ENCODE assay signal across 12 cellular contexts in the genomic region with DNA sequence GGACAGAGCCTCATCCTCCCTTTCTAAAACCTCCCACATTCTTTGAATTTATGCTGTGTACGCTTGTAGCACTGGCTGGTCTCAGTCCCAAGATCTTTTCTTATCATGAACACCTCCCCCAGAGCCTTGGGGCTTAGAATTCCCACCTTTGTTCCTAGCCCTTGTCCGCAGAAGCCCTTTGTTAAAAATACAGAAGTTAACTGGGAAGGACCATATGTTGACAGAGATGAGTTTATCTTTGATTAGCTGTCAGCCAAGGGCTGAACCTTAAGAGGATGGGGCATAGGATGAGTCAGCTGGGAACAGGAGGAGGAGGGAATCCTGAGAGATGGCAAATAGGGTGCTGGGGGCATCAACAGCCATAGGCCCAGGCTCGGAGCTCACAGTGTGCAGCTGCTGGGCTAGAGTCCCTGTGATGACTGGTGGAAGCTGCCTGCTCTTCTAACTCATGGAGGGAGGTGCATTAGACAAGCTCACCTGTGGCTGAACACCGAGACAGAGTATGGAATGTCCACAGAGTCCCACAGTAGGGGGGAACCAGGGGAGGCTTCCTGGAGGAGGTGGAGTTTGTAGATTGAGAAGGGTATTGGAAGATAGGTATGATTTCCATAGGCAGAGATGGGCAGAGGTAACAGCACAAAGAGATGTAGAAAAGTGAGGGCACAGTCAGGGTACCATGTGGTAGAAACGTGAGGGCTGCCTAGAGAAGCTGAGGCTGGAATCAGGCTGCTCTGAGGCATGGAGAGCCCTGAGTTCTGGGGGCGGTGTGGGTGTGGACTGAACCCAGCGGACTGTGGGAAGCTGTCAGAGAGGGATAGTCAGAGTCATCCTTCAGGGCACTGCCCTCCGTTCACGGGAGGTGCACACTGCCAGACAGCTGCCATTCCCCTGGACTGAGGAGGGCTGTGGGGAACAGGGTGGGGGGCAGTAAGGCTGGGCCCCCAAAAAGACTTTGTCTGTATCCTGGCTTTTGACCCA. TPM values are rescaled to one million over a fixed set of nuclear protein-coding genes. Genes with fewer than 3 reads are reported as not detected.
DNase-seq lines count a peak whose midpoint lies in the region; FAIRE-seq and TF ChIP-seq lines count a peak whose summit lies in the region.
"Had no signal": no experiment of that assay in that cellular context is flagged by ENCODE, and none has a peak within 500 bp of the region (broad histone marks: within the 10 kb centered on the region; RNA-seq: fewer than 3 reads in every experiment).

No MANE protein-coding gene starts in this region.

- H3K4me3 ChIP-seq in fibroblast of mammary gland (ENCODE audit: control insufficient read depth, low read depth, low read length): no peak overlapping the region
- H3K4me3 ChIP-seq in stomach: no peak overlapping the region
- H3K4me3 ChIP-seq in adrenal gland: no peak overlapping the region

- H3K36me3 ChIP-seq in stomach (peaks cover 0 to 10% (median 0%) of the 10 kb centered on the region in 4 donors), adrenal gland (replicated peaks in 1 of 2) (no peaks in the 10 kb centered on the region)

- no peaks in the 10 kb centered on the region for H3K27me3 ChIP-seq in stomach
- H3K27me3 ChIP-seq in adrenal gland: no peaks in the 10 kb centered on the region

- CTCF ChIA-PET in RWPE1 (lab: Yijun Ruan, JAX): interaction anchor here (0.6 kb wide), 1 partner anchor 64 kb away, joined by 3 read pairs; no protein-coding TSS in a partner anchor

- H3K27ac ChIP-seq in RWPE1 (peak overlapping the region; percentile 57), stomach (peak overlapping the region in 3 of 5 donors; percentile 48 to 97 (median 70)), adrenal gland (peak overlapping the region in 1 of 5 donors; percentile 59)

- TF ChIP-seq EP300 in stomach (IDR thresholded peaks at IDR 0.05): no peak

- H3K4me1 ChIP-seq in stomach: peaks cover 35 to 87% (median 58%) of the 10 kb centered on the region in 4 donors
- peaks cover 0 to 26% of the 10 kb centered on the region in 2 donors for H3K4me1 ChIP-seq in adrenal gland (replicated peaks in 1 of 2)

- H3K9me3 ChIP-seq in stomach (no peaks in the 10 kb centered on the region), adrenal gland (replicated peaks in 1 of 3) (no peaks in the 10 kb centered on the region)

- FAIRE-seq in GM12891 (lab: Jason Lieb, UNC): no peak
- FAIRE-seq: A204.1 had no signal

- POLR2A ChIA-PET in RWPE1 (lab: Yijun Ruan, JAX; ENCODE audit: low non-redundant PET): no interaction called here

- intact Hi-C loops in stomach (cut with DNase I; ENCODE audit: low total_unique reads) (no loop called here), adrenal gland (cut with DNase I) (no loop called here)

- peak; percentile 56 for DNase-seq in NCI-H82 (lab: John Stamatoyannopoulos, UW)
- DNase-seq in NCI-H82 treated with DMSO at 0.1 percent for 48 hours (lab: John Stamatoyannopoulos, UW; ENCODE audit: unreplicated experiment): no peak
- DNase-seq in RWPE1 (ENCODE audit: low spot score): no peak
- peak; percentile 53 for DNase-seq in fibroblast of mammary gland (ENCODE audit: low read depth)
- DNase-seq in stomach: no peak
- no peak for DNase-seq in adrenal gland
- DNase-seq in stimulated activated CD4-positive, alpha-beta T cell treated with anti-CD3 and anti-CD28 coated beads, Interleukin-15, amount 100 ng/mL, for 24 hours: no peak
- no peak for DNase-seq in GM12891 (ENCODE audit: insufficient read length, low spot score)
- DNase-seq: activated CD4-positive, alpha-beta T cell treated with anti-CD3 and anti-CD28 coated beads, Interleukin-2, amount 50 U/mL, for 4 hours; anterior cingulate cortex; NCI-H1092 treated with DMSO at 0.1 percent for 48 hours had no signal

- TF ChIP-seq POLR2A in stomach (IDR thresholded peaks at IDR 0.05) (no peak), adrenal gland (IDR thresholded peaks at IDR 0.05) (no peak), GM12891 (IDR thresholded peaks at IDR 0.05; ENCODE audit: low read depth, low read length) (no peak)

- WGBS in stomach, 5 donors: 73 to 91% (median 82%) methylated on average over 9 of the region's 9 CpGs
- 72 to 83% (median 78%) methylated on average over 9 of the region's 9 CpGs for WGBS in adrenal gland, 4 donors

- no peak for TF ChIP-seq CTCF in RWPE1 (conservative IDR thresholded peaks at IDR 0.05; ENCODE audit: low read depth)
- TF ChIP-seq CTCF in fibroblast of mammary gland (conservative IDR thresholded peaks at IDR 0.05; ENCODE audit: control insufficient read depth, insufficient read depth, low read depth, low read length): no peak
- no peak for TF ChIP-seq CTCF in stomach (IDR thresholded peaks at IDR 0.05)
- no peak for TF ChIP-seq CTCF in adrenal gland (IDR thresholded peaks at IDR 0.05)

TF ChIP-seq in GM12891, 5 proteins besides CTCF, POLR2A, EP300 and RAD21:
- no peak for TF ChIP-seq PAX5 (IDR thresholded peaks at IDR 0.05; ENCODE audit: insufficient read depth, low read length, severe bottlenecking)
- no peak for TF ChIP-seq TAF1 (IDR thresholded peaks at IDR 0.05; ENCODE audit: low read depth, low read length)
- TF ChIP-seq SPI1 (IDR thresholded peaks at IDR 0.05; ENCODE audit: low read depth, low read length): no peak
- TF ChIP-seq POU2F2 (IDR thresholded peaks at IDR 0.05; ENCODE audit: low read depth, low read length): no peak
- TF ChIP-seq POLR2AphosphoS5 (IDR thresholded peaks at IDR 0.05; ENCODE audit: low read depth, low read length): no peak
TF ChIP-seq in GM12891: peak in this region for 0.

RNA-seq across cellular contexts. Expression of a gene that starts 9.9 kb away (rescaled TPM):
- total RNA-seq in stomach (100 to 1,000 TPM in 2 of 5 donors, 10 to 100 TPM in 3; 82.6 to 165 (median 86.1) TPM), adrenal gland (10 to 100 TPM; 25.7 to 80.5 (median 46.6) TPM)
- polyA plus RNA-seq in stomach (10 to 100 TPM; 11.2 to 31.4 (median 13.3) TPM), adrenal gland (10 to 100 TPM in 2 of 3 donors, 1 to 10 TPM in 1; 8.7 to 18.2 (median 12.1) TPM)
- polyA plus RNA-seq in GM12891 (2012; ENCODE audit: low read depth, missing spikeins): 3.4 TPM

Comparison
In these comparisons a context has a peak if more than half of its experiments do, and no peak if none do; other contexts are left out.
1. DNase-seq: peak in NCI-H82 (single experiment) and fibroblast of mammary gland (single experiment); none in NCI-H82 treated with DMSO at 0.1 percent for 48 hours (single experiment), RWPE1 (single experiment), stomach (single experiment), adrenal gland (0 of 7), stimulated activated CD4-positive, alpha-beta T cell treated with anti-CD3 and anti-CD28 coated beads, Interleukin-15, amount 100 ng/mL, for 24 hours (single experiment) and GM12891 (single experiment).